Comparison of ENCODE assay signal across 1 cellular context in genomic region chr10:121307411-121307980, GRCh38.
TF ChIP-seq lines count a peak whose summit lies in the region.

No MANE protein-coding gene starts in this region.

TF ChIP-seq in SK-N-SH treated with all-trans-retinoic acid at 6 μM for 48 hours, 23 proteins besides CTCF, POLR2A, EP300 and RAD21 (continued from another document):
- TF ChIP-seq ARNTL (CRISPR knock-in tag; IDR thresholded peaks at IDR 0.05; ENCODE audit: borderline replicate concordance, low read depth), result no peak
- TF ChIP-seq ISL1 (CRISPR knock-in tag; IDR thresholded peaks at IDR 0.05), result no peak
